Comparison of ENCODE assay signal across 15 cellular contexts in genomic region chr6:34445313-34445860, GRCh38. TPM values are rescaled to one million over a fixed set of nuclear protein-coding genes. Genes with fewer than 3 reads are reported as not detected.
DNase-seq lines count a peak whose midpoint lies in the region; ATAC-seq, FAIRE-seq and TF ChIP-seq lines count a peak whose summit lies in the region.
"Had no signal": no experiment of that assay in that cellular context is flagged by ENCODE, and none has a peak within 500 bp of the region (broad histone marks: within the 10 kb centered on the region; RNA-seq: fewer than 3 reads in every experiment).

No MANE protein-coding gene starts in this region.

- no peak overlapping the region for H3K18ac ChIP-seq in IMR-90 (ENCODE audit: low read depth, low read length)
- no peak overlapping the region for H3K18ac ChIP-seq in H1 (ENCODE audit: extremely low read depth, low read length)

- no peaks in the 10 kb centered on the region for H3K4me1 ChIP-seq in IMR-90 (ENCODE audit: control insufficient read depth, insufficient read depth, low read length)
- H3K4me1 ChIP-seq in PC-9 (replicated peaks; ENCODE audit: insufficient read depth) = peaks cover 9% of the 10 kb centered on the region
- peaks cover 0 to 5% (median 0%) of the 10 kb centered on the region in 4 experiments; a peak in 2 of 7 replicates for H3K4me1 ChIP-seq in H1 (replicated peaks in 1 of 4; ENCODE audit: control insufficient read depth in 3 of 4, insufficient read depth in 4 of 4, low read length in 3 of 4)
- H3K4me1 ChIP-seq: A549 had no signal

- no peak overlapping the region for H3K9ac ChIP-seq in IMR-90 (ENCODE audit: low read depth, low read length)
- no peak overlapping the region for H3K9ac ChIP-seq in H1 (replicated peaks in 1 of 4; ENCODE audit: extremely low read depth in 1 of 4, low read depth in 3 of 4, low read length in 3 of 4)
- H3K9ac ChIP-seq: BLaER1 treated with 17β-estradiol and CSF1 and Interleukin-3, amounts not matched to agents 10 nM and 100 nM had no signal

- ATAC-seq in IMR-90 (ENCODE audit: low read depth) = no peak
- no peak for ATAC-seq in HG02759 (IDR thresholded peaks at IDR 0.05; ENCODE audit: unreplicated experiment)
- ATAC-seq: A549 had no signal

- no peaks in the 10 kb centered on the region for H3K9me3 ChIP-seq in IMR-90 (ENCODE audit: control insufficient read depth, insufficient read depth, low read length)
- H3K9me3 ChIP-seq in PC-9 (ENCODE audit: insufficient read depth, low read depth) = no peaks in the 10 kb centered on the region
- H3K9me3 ChIP-seq in H1 (ENCODE audit: insufficient read depth in 2 of 2, low read depth in 1 of 2, low read length in 1 of 2) = no peaks in the 10 kb centered on the region
- H3K9me3 ChIP-seq: A549; BLaER1 treated with 17β-estradiol and CSF1 and Interleukin-3, amounts not matched to agents 10 nM and 100 nM had no signal

- H4K20me1 ChIP-seq in IMR-90 (ENCODE audit: insufficient read depth, low read length) = no peaks in the 10 kb centered on the region
- no peaks in the 10 kb centered on the region for H4K20me1 ChIP-seq in PC-9 (ENCODE audit: insufficient read depth)
- no peaks in the 10 kb centered on the region for H4K20me1 ChIP-seq in H1 (replicated peaks in 1 of 2; ENCODE audit: control insufficient read depth in 1 of 2, insufficient read depth in 2 of 2, low read length in 2 of 2)
- H4K20me1 ChIP-seq: BLaER1 treated with 17β-estradiol and CSF1 and Interleukin-3, amounts not matched to agents 10 nM and 100 nM had no signal

- no peak for DNase-seq in IMR-90
- peak in 1 of 2 experiments; percentile 71 for DNase-seq in PC-9
- DNase-seq in H1 (ENCODE audit: low read depth in 1 of 2, low spot score in 2 of 2) = no peak
- DNase-seq in ACHN = no peak
- no peak for DNase-seq in activated gamma-delta T cell treated with Interleukin-2 at 50 U/mL for 16 hours
- DNase-seq: CD4-positive, CD25-positive, alpha-beta regulatory T cell; DMS53; GF-D8; GOT3; HCEC 1CT; HFFc6 had no signal

- no CpG with 5 or more reads among the region's 4 CpGs for WGBS in IMR-90 (ENCODE audit: extremely low coverage in 2 of 2, insufficient read length in 1 of 2), 2 experiments
- WGBS in H1 (ENCODE audit: extremely low coverage in 1 of 2, insufficient coverage in 1 of 2, insufficient read length in 1 of 2, insufficient replicate concordance in 2 of 2, low coverage in 1 of 2, low lambda C conversion rate in 2 of 2, missing lambda C conversion rate in 1 of 2), 2 experiments = 90% methylated on average over 4 of the region's 4 CpGs; no CpG with 5 or more reads in 1 of the 2 experiments

- no peak overlapping the region for H2BK120ac ChIP-seq in IMR-90 (ENCODE audit: low read depth, low read length)
- H2BK120ac ChIP-seq in H1 (replicated peaks; ENCODE audit: low read depth, low read length) = no peak overlapping the region

- no peak overlapping the region for H3K4me3 ChIP-seq in IMR-90 (ENCODE audit: insufficient read depth, low read depth, low read length)
- no peak overlapping the region for H3K4me3 ChIP-seq in PC-9
- H3K4me3 ChIP-seq in H1 (ENCODE audit: extremely low read depth in 1 of 4, insufficient read depth in 2 of 4, low read depth in 3 of 4, low read length in 4 of 4) = no peak overlapping the region
- H3K4me3 ChIP-seq: A549; BLaER1 treated with 17β-estradiol and CSF1 and Interleukin-3, amounts not matched to agents 10 nM and 100 nM had no signal

- intact Hi-C loops in IMR-90 (cut with micrococcal nuclease) = no loop called here
- intact Hi-C loops in PC-9 (cut with micrococcal nuclease; ENCODE audit: unreplicated experiment) = no loop called here

- POLR2A ChIA-PET in IMR-90 (lab: Charles Lee; ENCODE audit: unreplicated experiment) = interaction anchor here (1.1 kb wide), 1 partner anchor 19 kb away, joined by 4 read pairs; the partner anchor contains the start of gene RPS10
- POLR2A ChIA-PET in PC-9 (lab: Charles Lee; ENCODE audit: unreplicated experiment) = interaction anchor here (0.6 kb wide), 1 partner anchor 1043 kb away, joined by 3 read pairs; no protein-coding TSS in a partner anchor
- POLR2A ChIA-PET in H1 (lab: Charles Lee; ENCODE audit: partially characterized antibody) = interaction anchor here (0.8 to 2.5 kb wide), 2 partner anchors 15 to 29 kb away, joined by 3 to 6 read pairs; no protein-coding TSS in a partner anchor

- H3K27me3 ChIP-seq in IMR-90 (ENCODE audit: control insufficient read depth, insufficient read depth, low read length) (peaks cover 14% of the 10 kb centered on the region), PC-9 (ENCODE audit: insufficient read depth, low read depth) (no peaks in the 10 kb centered on the region), H1 (replicated peaks in 1 of 4; ENCODE audit: control insufficient read depth in 3 of 4, extremely low read depth in 1 of 4, insufficient read depth in 3 of 4, low read length in 3 of 4) (no peaks in the 10 kb centered on the region)
- H3K27me3 ChIP-seq: BLaER1 treated with 17β-estradiol and CSF1 and Interleukin-3, amounts not matched to agents 10 nM and 100 nM had no signal

- no peak overlapping the region for H2BK5ac ChIP-seq in IMR-90 (ENCODE audit: low read depth, low read length, poor library complexity, severe bottlenecking)
- no peak overlapping the region for H2BK5ac ChIP-seq in H1 (ENCODE audit: low read depth, low read length)

- dilution Hi-C loops in IMR-90 (cut with HindIII; ENCODE audit: low sequenced_read_pairs, unreplicated experiment) = no loop called here

- TF ChIP-seq RAD21 in IMR-90 (IDR thresholded peaks at IDR 0.05; ENCODE audit: low read length) (no peak), H1 (IDR thresholded peaks at IDR 0.05 in 1 of 2, conservative IDR thresholded peaks at IDR 0.05 in 1 of 2; ENCODE audit: low read depth in 2 of 2, low read length in 2 of 2) (no peak)

- H3K79me1 ChIP-seq in IMR-90 (ENCODE audit: low read depth in 1 of 2, low read length in 2 of 2) (no peaks in the 10 kb centered on the region), H1 (ENCODE audit: low read depth, low read length) (no peaks in the 10 kb centered on the region)

- no peak for TF ChIP-seq EP300 in H1 (IDR thresholded peaks at IDR 0.05; ENCODE audit: borderline replicate concordance in 1 of 2, low read depth in 2 of 2, low read length in 2 of 2)

- no peak for TF ChIP-seq CTCF in IMR-90 (conservative IDR thresholded peaks at IDR 0.05; ENCODE audit: low read depth, low read length)
- no peak for TF ChIP-seq CTCF in PC-9 (conservative IDR thresholded peaks at IDR 0.05)
- TF ChIP-seq CTCF in H1 (IDR thresholded peaks at IDR 0.05; ENCODE audit: control extremely low read depth in 1 of 3, insufficient read depth in 1 of 3, low read depth in 1 of 3, low read length in 3 of 3) = no peak

- no peak for FAIRE-seq in H1 (lab: Jason Lieb, UNC)
- FAIRE-seq: A549, GM19239 had no signal

- H2AK9ac ChIP-seq in IMR-90 (replicated peaks; ENCODE audit: low read depth, low read length, poor library complexity) = peak overlapping the region; percentile 28

- H4K91ac ChIP-seq in IMR-90 (ENCODE audit: insufficient read depth, low read depth, low read length) (no peak overlapping the region), H1 (replicated peaks; ENCODE audit: insufficient read length, low read length) (no peak overlapping the region)

- H3K4me2 ChIP-seq in IMR-90 (ENCODE audit: low read depth, low read length) = no peak overlapping the region
- H3K4me2 ChIP-seq in PC-9 = peak overlapping the region; percentile 35
- H3K4me2 ChIP-seq in H1 (ENCODE audit: insufficient read depth in 1 of 2, low read depth in 2 of 2, low read length in 2 of 2) = no peak overlapping the region
- H3K4me2 ChIP-seq: A549; BLaER1 treated with 17β-estradiol and CSF1 and Interleukin-3, amounts not matched to agents 10 nM and 100 nM had no signal

- H3K79me2 ChIP-seq in PC-9 (ENCODE audit: low read depth) (no peaks in the 10 kb centered on the region), H1 (ENCODE audit: control insufficient read depth in 1 of 2, insufficient read depth in 2 of 2, low read length in 2 of 2) (no peaks in the 10 kb centered on the region)

- no peak overlapping the region for H2AK5ac ChIP-seq in IMR-90 (ENCODE audit: low read depth, low read length)
- no peak overlapping the region for H2AK5ac ChIP-seq in H1 (ENCODE audit: low read depth, low read length)

- TF ChIP-seq POLR2A in IMR-90 (IDR thresholded peaks at IDR 0.05; ENCODE audit: low read depth, low read length) (no peak), H1 (IDR thresholded peaks at IDR 0.05; ENCODE audit: control extremely low read depth in 1 of 2, low read depth in 2 of 2, low read length in 2 of 2) (no peak)

- no peaks in the 10 kb centered on the region for H3K9me2 ChIP-seq in PC-9 (ENCODE audit: insufficient read depth)

- H2BK12ac ChIP-seq in H1 (ENCODE audit: low read depth, low read length) = 0 out of 2 replicates have a peak overlapping the region, but pooled peaks have one; percentile 0

- peaks cover 4% of the 10 kb centered on the region; the same call in 1 of the 2 replicates for H3F3A ChIP-seq in PC-9 (ENCODE audit: insufficient read depth, low read depth)

- no peak overlapping the region for H3K56ac ChIP-seq in IMR-90 (ENCODE audit: extremely low read depth, insufficient read depth, low read length)
- no peak overlapping the region for H3K56ac ChIP-seq in H1 (replicated peaks; ENCODE audit: insufficient read length, low read depth, low read length)

- H3K14ac ChIP-seq in IMR-90 (replicated peaks; ENCODE audit: low read depth, low read length) (no peak overlapping the region), H1 (ENCODE audit: insufficient read length) (no peak overlapping the region)

- H3K23ac ChIP-seq in IMR-90 (ENCODE audit: low read depth, low read length) = no peak overlapping the region
- H3K23ac ChIP-seq in H1 (ENCODE audit: insufficient read length) = no peak overlapping the region

- H3K9me1 ChIP-seq in IMR-90 (ENCODE audit: insufficient read depth, low read length) = no peaks in the 10 kb centered on the region

- H4K8ac ChIP-seq in IMR-90 (ENCODE audit: low read depth in 2 of 2, low read length in 2 of 2) (no peak overlapping the region), H1 (ENCODE audit: extremely low read depth, insufficient read depth, low read length) (no peak overlapping the region)

- H3K36me3 ChIP-seq in IMR-90 (ENCODE audit: control insufficient read depth, insufficient read depth, low read length) (no peaks in the 10 kb centered on the region), PC-9 (ENCODE audit: low read depth) (no peaks in the 10 kb centered on the region), H1 (ENCODE audit: control insufficient read depth in 2 of 4, insufficient read depth in 4 of 4, low read length in 3 of 4) (no peaks in the 10 kb centered on the region)
- H3K36me3 ChIP-seq: BLaER1 treated with 17β-estradiol and CSF1 and Interleukin-3, amounts not matched to agents 10 nM and 100 nM had no signal

- no TSS peak for BruUV-seq in IMR-90 (replicated peaks; lab: Mats Ljungman, UMichigan)
- BruUV-seq in PC-9 (replicated peaks; lab: Mats Ljungman, UMichigan) = no TSS peak

- H4K5ac ChIP-seq in IMR-90 (ENCODE audit: low read depth, low read length) (no peak overlapping the region), H1 (ENCODE audit: insufficient read length, low read depth, low read length) (no peak overlapping the region)

- H2BK15ac ChIP-seq in IMR-90 (ENCODE audit: low read depth, low read length) = no peak overlapping the region
- H2BK15ac ChIP-seq in H1 (ENCODE audit: low read length) = no peak overlapping the region

- in situ Hi-C loops in IMR-90 (cut with MboI; ENCODE audit: low sequenced_read_pairs) (no loop called here), ACHN (cut with HindIII; ENCODE audit: low pct_ligation_motif_present, low pct_unique_long_range_greater_than_20kb, low sequenced_read_pairs) (no loop called here)

- H3K4ac ChIP-seq in IMR-90 (ENCODE audit: low read depth, low read length) (no peak overlapping the region), H1 (replicated peaks; ENCODE audit: insufficient read length, low read depth, low read length) (no peak overlapping the region)

- H3K27ac ChIP-seq in IMR-90 (ENCODE audit: insufficient read depth, low read length) (no peak overlapping the region), PC-9 (no peak overlapping the region), H1 (ENCODE audit: low read depth, low read length) (no peak overlapping the region)
- H3K27ac ChIP-seq: A549; BLaER1 treated with 17β-estradiol and CSF1 and Interleukin-3, amounts not matched to agents 10 nM and 100 nM had no signal

- H2BK20ac ChIP-seq in IMR-90 (ENCODE audit: low read depth, low read length) (no peak overlapping the region), H1 (ENCODE audit: low read length) (no peak overlapping the region)

- H3K23me2 ChIP-seq in H1 (ENCODE audit: low read depth, low read length) = no peaks in the 10 kb centered on the region

- H2AFZ ChIP-seq in IMR-90 (replicated peaks; ENCODE audit: low read length, poor library complexity) (no peak overlapping the region), PC-9 (no peak overlapping the region; the same call in 1 of the 2 replicates), H1 (ENCODE audit: low read length) (no peak overlapping the region)

- CTCF ChIA-PET in IMR-90 (lab: Yijun Ruan, JAX) (interaction anchor here (0.8 kb wide), 1 partner anchor 15 kb away, joined by 3 read pairs; no protein-coding TSS in a partner anchor), PC-9 (lab: Charles Lee) (no interaction called here), H1 (lab: Charles Lee; ENCODE audit: partially characterized antibody) (interaction anchor here (1.1 to 1.7 kb wide), 2 partner anchors 164 to 282 kb away, joined by 3 to 7 read pairs; no protein-coding TSS in a partner anchor)

RNA-seq across cellular contexts. Expression of gene RPS10, which starts 19.5 kb away (rescaled TPM):
- 3,662 and 5,584 TPM in 2 replicates for total RNA-seq in IMR-90 (2012; rRNA removed)
- polyA plus RNA-seq in IMR-90 (2012; rRNA removed) = 4,105 and 5,462 TPM in 2 replicates
- polyA plus RNA-seq in IMR-90 (2012; cell fraction: cytosol; rRNA removed) = 6,022 and 9,107 TPM in 2 replicates
- 1,293 and 1,327 TPM in 2 replicates for polyA plus RNA-seq in IMR-90 (2012; cell fraction: nucleus; rRNA removed; ENCODE audit: low replicate concordance)
- 1,786 and 2,008 TPM in 2 replicates for total RNA-seq in PC-9 (2021)
- total RNA-seq in H1 (2021; fragmentation: NEBNext Ultra II Directional; extraction: Animal tissue kit (Norgen Biotek cat#: 25700)) = 2,408 and 2,434 TPM in 2 replicates
- polyA plus RNA-seq in H1 (2011; rRNA removed) = 9,129 and 11,142 TPM in 2 replicates
- 8,215 TPM for polyA plus RNA-seq in H1 (2011; cell fraction: cytosol; rRNA removed)
- 3,355 TPM for polyA plus RNA-seq in H1 (2011; cell fraction: nucleus; rRNA removed)
- 3,709 to 4,828 TPM (median 4,408 TPM) in 4 replicates for polyA plus RNA-seq in H1 (2012, experiment 1 of 2)
- 11,667 TPM for polyA plus RNA-seq in H1 (2012, experiment 2 of 2)
- polyA plus RNA-seq in H1 (2013, experiment 1 of 2) = 2,351 TPM
- polyA plus RNA-seq in H1 (2013, experiment 2 of 2) = 2,290 TPM
- polyA minus RNA-seq in H1 (2011; rRNA and poly(A)+ RNA removed) = 1,789 and 1,888 TPM in 2 replicates
- 687 TPM for polyA minus RNA-seq in H1 (2011; cell fraction: cytosol; rRNA and poly(A)+ RNA removed)
- 811 TPM for polyA minus RNA-seq in H1 (2011; cell fraction: nucleus; rRNA and poly(A)+ RNA removed)

RNA-seq across cellular contexts. Expression of gene PACSIN1, which starts 20.5 kb away (rescaled TPM):
- total RNA-seq in IMR-90 (2012; rRNA removed) (not detected in 2 replicates), PC-9 (2021) (5.0 and 6.4 TPM in 2 replicates)
- polyA plus RNA-seq in IMR-90 (2012; rRNA removed) (0.02 and 0.03 TPM in 2 replicates), H1 (2011; rRNA removed) (5.9 and 7.9 TPM in 2 replicates)
- polyA plus RNA-seq in IMR-90 (2012; cell fraction: cytosol; rRNA removed) = 0.02 TPM in 1 of 2 replicates, not detected in the other
- polyA plus RNA-seq in IMR-90 (2012; cell fraction: nucleus; rRNA removed; ENCODE audit: low replicate concordance) = 0.10 and 0.15 TPM in 2 replicates
- total RNA-seq in H1 (2021; fragmentation: NEBNext Ultra II Directional; extraction: Animal tissue kit (Norgen Biotek cat#: 25700)) = 10.5 and 11.1 TPM in 2 replicates
- polyA plus RNA-seq in H1 (2011; cell fraction: cytosol; rRNA removed) = 5.5 TPM
- polyA plus RNA-seq in H1 (2011; cell fraction: nucleus; rRNA removed) = 16.7 TPM
- polyA plus RNA-seq in H1 (2012, experiment 1 of 2) = 5.7 to 10.1 TPM (median 8.0 TPM) in 4 replicates
- 5.1 TPM for polyA plus RNA-seq in H1 (2012, experiment 2 of 2)
- 5.9 TPM for polyA plus RNA-seq in H1 (2013, experiment 1 of 2)
- polyA plus RNA-seq in H1 (2013, experiment 2 of 2) = 6.1 TPM
- 2.5 and 3.7 TPM in 2 replicates for polyA minus RNA-seq in H1 (2011; rRNA and poly(A)+ RNA removed)
- 3.4 TPM for polyA minus RNA-seq in H1 (2011; cell fraction: cytosol; rRNA and poly(A)+ RNA removed)
- polyA minus RNA-seq in H1 (2011; cell fraction: nucleus; rRNA and poly(A)+ RNA removed) = 2.8 TPM
- total RNA-seq: HFFc6 had no signal

RNA-seq across cellular contexts. Expression of gene NUDT3, which starts 52.9 kb away (rescaled TPM):
- total RNA-seq in IMR-90 (2012; rRNA removed) (17.2 and 21.4 TPM in 2 replicates), PC-9 (2021) (16.8 and 19.1 TPM in 2 replicates)
- polyA plus RNA-seq in IMR-90 (2012; rRNA removed) (9.1 and 10.1 TPM in 2 replicates), H1 (2011; rRNA removed) (9.8 and 14.1 TPM in 2 replicates)
- 3.8 and 4.5 TPM in 2 replicates for polyA plus RNA-seq in IMR-90 (2012; cell fraction: cytosol; rRNA removed)
- 3.1 and 12.1 TPM in 2 replicates for polyA plus RNA-seq in IMR-90 (2012; cell fraction: nucleus; rRNA removed; ENCODE audit: low replicate concordance)
- 36.3 and 36.9 TPM in 2 replicates for total RNA-seq in H1 (2021; fragmentation: NEBNext Ultra II Directional; extraction: Animal tissue kit (Norgen Biotek cat#: 25700))
- 16.4 TPM for polyA plus RNA-seq in H1 (2011; cell fraction: cytosol; rRNA removed)
- 9.2 TPM for polyA plus RNA-seq in H1 (2011; cell fraction: nucleus; rRNA removed)
- 7.1 to 10.1 TPM (median 8.8 TPM) in 4 replicates for polyA plus RNA-seq in H1 (2012, experiment 1 of 2)
- polyA plus RNA-seq in H1 (2012, experiment 2 of 2) = 1.7 TPM
- polyA plus RNA-seq in H1 (2013, experiment 1 of 2) = 20.5 TPM
- 19.7 TPM for polyA plus RNA-seq in H1 (2013, experiment 2 of 2)
- polyA minus RNA-seq in H1 (2011; rRNA and poly(A)+ RNA removed) = 31.4 and 33.5 TPM in 2 replicates
- 20.0 TPM for polyA minus RNA-seq in H1 (2011; cell fraction: cytosol; rRNA and poly(A)+ RNA removed)
- polyA minus RNA-seq in H1 (2011; cell fraction: nucleus; rRNA and poly(A)+ RNA removed) = 13.4 TPM
